ENCODE assay signal across 2 cellular contexts in genomic region chr19:14247205-14247547, GRCh38.
A peak's percentile ranks its signal among the peaks of the same experiment; 100 is the strongest.
TF ChIP-seq lines count a peak whose summit lies in the region.

No MANE protein-coding gene starts in this region.

TF ChIP-seq in HEK293, 187 proteins besides CTCF, POLR2A, EP300 and RAD21:
- peak; percentile 31; the same call in 1 of the 2 replicates for TF ChIP-seq IKZF3 (tag by site-specific recombination; IDR thresholded peaks at IDR 0.05)

TF ChIP-seq in H1, 55 proteins besides CTCF, POLR2A, EP300 and RAD21:
- TF ChIP-seq MAX (IDR thresholded peaks at IDR 0.05): peak; percentile 42; the same call in 1 of the 2 replicates
- TF ChIP-seq KDM1A (IDR thresholded peaks at IDR 0.05; ENCODE audit: borderline replicate concordance, low read length): peak; percentile 55; the same call in 1 of the 2 replicates
